ENCODE assay signal across 14 cellular contexts in genomic region chr5:11234501-11234911, GRCh38.
DNase-seq lines count a peak whose midpoint lies in the region; ATAC-seq lines count a peak whose summit lies in the region.
"Had no signal": no experiment of that assay in that cellular context is flagged by ENCODE, and none has a peak within 500 bp of the region (broad histone marks: within the 10 kb centered on the region; RNA-seq: fewer than 3 reads in every experiment).

No MANE protein-coding gene starts in this region.

- peak overlapping the region; percentile 61 for H3K27ac Mint-ChIP-seq in activated T-helper 17 cell treated with anti-CD3 and anti-CD28 coated beads, Interleukin-2, amount 50 U/mL, for 72 hours

- peak; percentile 60 for ATAC-seq in activated T-helper 17 cell treated with anti-CD3 and anti-CD28 coated beads, Interleukin-2, amount 50 U/mL, for 72 hours (replicated peaks)
- ATAC-seq in HG03097 (IDR thresholded peaks at IDR 0.05; ENCODE audit: low FRiP score, unreplicated experiment) (no peak), HG03571 (IDR thresholded peaks at IDR 0.05; ENCODE audit: unreplicated experiment) (no peak)
- ATAC-seq: GM12878, GM23338 had no signal

- DNase-seq in Daoy (ENCODE audit: low read depth) (peak; percentile 55), MV-4-11 (lab: John Stamatoyannopoulos, UW) (peak; percentile 84), medulla oblongata (ENCODE audit: extremely low spot score) (peak; percentile 22), activated gamma-delta T cell treated with Interleukin-2 at 50 U/mL for 16 hours (no peak), SHP77 treated with DMSO at 0.1 percent for 48 hours (lab: John Stamatoyannopoulos, UW) (no peak)
- DNase-seq: NCI-H146, sigmoid colon, thyroid gland had no signal

- no peaks in the 10 kb centered on the region for H3K27me3 Mint-ChIP-seq in activated T-helper 17 cell treated with anti-CD3 and anti-CD28 coated beads, Interleukin-2, amount 50 U/mL, for 72 hours
- H3K27me3 Mint-ChIP-seq: central memory CD8-positive, alpha-beta T cell had no signal

- peaks cover 33% of the 10 kb centered on the region for H3K4me1 Mint-ChIP-seq in activated T-helper 17 cell treated with anti-CD3 and anti-CD28 coated beads, Interleukin-2, amount 50 U/mL, for 72 hours
- H3K4me1 Mint-ChIP-seq: GM23338 had no signal

- peaks cover 5% of the 10 kb centered on the region for H3K9me3 Mint-ChIP-seq in activated T-helper 17 cell treated with anti-CD3 and anti-CD28 coated beads, Interleukin-2, amount 50 U/mL, for 72 hours

- peak overlapping the region; percentile 45 for H3K4me3 Mint-ChIP-seq in activated T-helper 17 cell treated with anti-CD3 and anti-CD28 coated beads, Interleukin-2, amount 50 U/mL, for 72 hours
- H3K4me3 Mint-ChIP-seq: central memory CD8-positive, alpha-beta T cell; GM23338 had no signal

- H3K36me3 Mint-ChIP-seq in activated T-helper 17 cell treated with anti-CD3 and anti-CD28 coated beads, Interleukin-2, amount 50 U/mL, for 72 hours (ENCODE audit: low read depth): no peaks in the 10 kb centered on the region

Comparison
In these comparisons a context has a peak if more than half of its experiments do, and no peak if none do; other contexts are left out.
1. DNase-seq: peak in Daoy (single experiment), MV-4-11 (single experiment) and medulla oblongata (single experiment); none in activated gamma-delta T cell treated with Interleukin-2 at 50 U/mL for 16 hours (single experiment) and SHP77 treated with DMSO at 0.1 percent for 48 hours (single experiment).